22 cellular contexts compared by ENCODE assay signal in the genomic region with DNA sequence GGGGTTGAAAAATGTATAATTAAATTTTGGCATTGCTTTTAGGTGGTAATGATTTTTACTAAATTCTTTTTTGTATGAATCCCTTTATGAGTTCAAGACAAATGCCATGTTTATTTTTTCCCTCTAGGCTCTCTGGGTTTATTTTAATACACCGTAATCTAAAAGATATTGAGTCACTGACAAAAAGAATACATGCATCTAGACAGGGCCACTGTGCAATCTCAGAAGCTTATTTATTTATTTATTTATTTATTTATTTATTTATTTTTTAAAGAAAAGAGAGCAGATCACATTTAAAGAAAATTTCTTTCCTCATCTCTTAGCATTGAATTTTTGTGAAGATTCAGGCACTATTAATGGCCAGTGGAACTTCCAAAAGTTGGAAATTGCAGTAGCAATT.
DNase-seq lines count a peak whose midpoint lies in the region; ATAC-seq, FAIRE-seq and TF ChIP-seq lines count a peak whose summit lies in the region.
"Had no signal": no experiment of that assay in that cellular context is flagged by ENCODE, and none has a peak within 500 bp of the region (broad histone marks: within the 10 kb centered on the region; RNA-seq: fewer than 3 reads in every experiment).

No MANE protein-coding gene starts in this region.

- H2BK5ac ChIP-seq in H1 (ENCODE audit: low read depth, low read length) = no peak overlapping the region

- H2BK20ac ChIP-seq in H1 (ENCODE audit: low read length) = no peak overlapping the region

- H2AFZ ChIP-seq in H1 (ENCODE audit: low read length) = no peak overlapping the region

- POLR2A ChIA-PET in H1 (lab: Charles Lee; ENCODE audit: partially characterized antibody) = interaction anchor here (1.0 kb wide), 1 partner anchor 11 kb away, joined by 3 read pairs; no protein-coding TSS in a partner anchor

- H3K4me2 ChIP-seq in H1 (ENCODE audit: insufficient read depth in 1 of 2, low read depth in 2 of 2, low read length in 2 of 2) = peak overlapping the region; percentile 64 to 92; a peak in 2 of 4 replicates
- H3K4me2 ChIP-seq: BLaER1 treated with 17β-estradiol and CSF1 and Interleukin-3, amounts not matched to agents 10 nM and 100 nM had no signal

- peak; percentile 64 for ATAC-seq in Right ventricle myocardium superior (ENCODE audit: poor library complexity)
- ATAC-seq in left ventricle myocardium superior = peak; percentile 72
- ATAC-seq in activated naive CD4-positive, alpha-beta T cell treated with anti-CD3 and anti-CD28 coated beads, Interleukin-2, amount 50 U/mL, for 72 hours = no peak

- no peak for TF ChIP-seq POLR2A in H1 (IDR thresholded peaks at IDR 0.05; ENCODE audit: control extremely low read depth in 1 of 2, low read depth in 2 of 2, low read length in 2 of 2)

- H3K4me1 ChIP-seq in right atrium auricular region (peaks cover 0 to 21% of the 10 kb centered on the region in 2 donors), H1 (replicated peaks in 1 of 4; ENCODE audit: control insufficient read depth in 3 of 4, insufficient read depth in 4 of 4, low read length in 3 of 4) (peaks cover 0 to 9% (median 6%) of the 10 kb centered on the region in 4 experiments; a peak in 5 of 7 replicates)
- H3K4me1 ChIP-seq: BLaER1 treated with 17β-estradiol and CSF1 and Interleukin-3, amounts not matched to agents 10 nM and 100 nM; HAP-1 had no signal

- H3K9me3 ChIP-seq in right atrium auricular region = peaks cover 0 to 2% of the 10 kb centered on the region in 2 donors
- no peaks in the 10 kb centered on the region for H3K9me3 ChIP-seq in H1 (ENCODE audit: insufficient read depth in 2 of 2, low read depth in 1 of 2, low read length in 1 of 2)
- H3K9me3 ChIP-seq: BE2C, HAP-1 had no signal

- H3K18ac ChIP-seq in H1 (ENCODE audit: extremely low read depth, low read length) = no peak overlapping the region

- no peak for DNase-seq in Right ventricle myocardium superior
- DNase-seq in right atrium auricular region (ENCODE audit: low spot score) = no peak
- DNase-seq in left ventricle myocardium superior = no peak
- DNase-seq in cardiac septum (ENCODE audit: low spot score) = no peak
- DNase-seq in H1 (ENCODE audit: low read depth in 1 of 2, low spot score in 2 of 2) = no peak
- no peak for DNase-seq in activated naive CD4-positive, alpha-beta T cell treated with anti-CD3 and anti-CD28 coated beads, Interleukin-2, amount 50 U/mL, for 72 hours (ENCODE audit: low spot score in 2 of 2)
- DNase-seq in H4 (ENCODE audit: low spot score) = no peak
- no peak for DNase-seq in globus pallidus (ENCODE audit: low spot score)
- DNase-seq: ACHN; AML-193; Calu3; CD4-positive, alpha-beta memory T cell; DMS153; DND-41 had no signal

- H3K79me1 ChIP-seq in H1 (ENCODE audit: low read depth, low read length) = no peaks in the 10 kb centered on the region

- peaks cover 0 to 7% of the 10 kb centered on the region in 2 donors for H3K36me3 Mint-ChIP-seq in activated naive CD4-positive, alpha-beta T cell treated with anti-CD3 and anti-CD28 coated beads, Interleukin-2, amount 50 U/mL, for 72 hours
- H3K36me3 Mint-ChIP-seq: CD4-positive, alpha-beta memory T cell had no signal

- intact Hi-C loops in Right ventricle myocardium superior (cut with DNase I) = no loop called here
- intact Hi-C loops in left ventricle myocardium superior (cut with micrococcal nuclease) = no loop called here
- intact Hi-C loops in cardiac septum (cut with DNase I) = no loop called here

- no peak overlapping the region for H4K8ac ChIP-seq in H1 (ENCODE audit: extremely low read depth, insufficient read depth, low read length)

- H3K9ac ChIP-seq in H1 (replicated peaks in 1 of 4; ENCODE audit: extremely low read depth in 1 of 4, low read depth in 3 of 4, low read length in 3 of 4) = no peak overlapping the region
- H3K9ac ChIP-seq: BLaER1 treated with 17β-estradiol and CSF1 and Interleukin-3, amounts not matched to agents 10 nM and 100 nM had no signal

- H3K27ac Mint-ChIP-seq in activated naive CD4-positive, alpha-beta T cell treated with anti-CD3 and anti-CD28 coated beads, Interleukin-2, amount 50 U/mL, for 72 hours = no peak overlapping the region
- H3K27ac Mint-ChIP-seq: CD4-positive, alpha-beta memory T cell had no signal

- H3K27ac ChIP-seq in right atrium auricular region (no peak overlapping the region), H1 (ENCODE audit: low read depth, low read length) (no peak overlapping the region)
- H3K27ac ChIP-seq: 22Rv1; BLaER1 treated with 17β-estradiol and CSF1 and Interleukin-3, amounts not matched to agents 10 nM and 100 nM had no signal

- TF ChIP-seq EP300 in H1 (IDR thresholded peaks at IDR 0.05; ENCODE audit: borderline replicate concordance in 1 of 2, low read depth in 2 of 2, low read length in 2 of 2) = no peak

- H3K23ac ChIP-seq in H1 (ENCODE audit: insufficient read length) = no peak overlapping the region

- WGBS in H1 (ENCODE audit: extremely low coverage in 1 of 2, insufficient coverage in 1 of 2, insufficient read length in 1 of 2, insufficient replicate concordance in 2 of 2, low coverage in 1 of 2, low lambda C conversion rate in 2 of 2, missing lambda C conversion rate in 1 of 2), 2 experiments = 95% methylated on average over 1 of the region's 1 CpG; no CpG with 5 or more reads in 1 of the 2 experiments

- H3K36me3 ChIP-seq in right atrium auricular region = no peaks in the 10 kb centered on the region
- H3K36me3 ChIP-seq in H1 (ENCODE audit: control insufficient read depth in 2 of 4, insufficient read depth in 4 of 4, low read length in 3 of 4) = no peaks in the 10 kb centered on the region
- H3K36me3 ChIP-seq: BE2C; BLaER1 treated with 17β-estradiol and CSF1 and Interleukin-3, amounts not matched to agents 10 nM and 100 nM; HAP-1 had no signal

- no peak overlapping the region for H3K4ac ChIP-seq in H1 (replicated peaks; ENCODE audit: insufficient read length, low read depth, low read length)

- FAIRE-seq in H1 (lab: Jason Lieb, UNC) = no peak
- FAIRE-seq: A204.1, G401.6, GM12892, H54 had no signal

- H3K4me3 ChIP-seq in right atrium auricular region (no peak overlapping the region), H1 (ENCODE audit: extremely low read depth in 1 of 4, insufficient read depth in 2 of 4, low read depth in 3 of 4, low read length in 4 of 4) (peak overlapping the region in 1 of 4 experiments; percentile 48; a peak in 2 of 8 replicates)
- H3K4me3 ChIP-seq: BLaER1 treated with 17β-estradiol and CSF1 and Interleukin-3, amounts not matched to agents 10 nM and 100 nM; HAP-1 had no signal

- TF ChIP-seq RAD21 in H1 (IDR thresholded peaks at IDR 0.05 in 1 of 2, conservative IDR thresholded peaks at IDR 0.05 in 1 of 2; ENCODE audit: low read depth in 2 of 2, low read length in 2 of 2) = no peak

- H3K56ac ChIP-seq in H1 (replicated peaks; ENCODE audit: insufficient read length, low read depth, low read length) = no peak overlapping the region

- H3K79me2 ChIP-seq in H1 (ENCODE audit: control insufficient read depth in 1 of 2, insufficient read depth in 2 of 2, low read length in 2 of 2) = no peaks in the 10 kb centered on the region

- H2BK120ac ChIP-seq in H1 (replicated peaks; ENCODE audit: low read depth, low read length) = no peak overlapping the region

- H4K5ac ChIP-seq in H1 (ENCODE audit: insufficient read length, low read depth, low read length) = no peak overlapping the region

- no peaks in the 10 kb centered on the region for H4K20me1 ChIP-seq in H1 (replicated peaks in 1 of 2; ENCODE audit: control insufficient read depth in 1 of 2, insufficient read depth in 2 of 2, low read length in 2 of 2)
- H4K20me1 ChIP-seq: BLaER1 treated with 17β-estradiol and CSF1 and Interleukin-3, amounts not matched to agents 10 nM and 100 nM had no signal

- no peak overlapping the region for H4K91ac ChIP-seq in H1 (replicated peaks; ENCODE audit: insufficient read length, low read length)

- TF ChIP-seq CTCF in right atrium auricular region (IDR thresholded peaks at IDR 0.05) (no peak), H1 (IDR thresholded peaks at IDR 0.05; ENCODE audit: control extremely low read depth in 1 of 3, insufficient read depth in 1 of 3, low read depth in 1 of 3, low read length in 3 of 3) (no peak)

- H3K14ac ChIP-seq in H1 (ENCODE audit: insufficient read length) = no peak overlapping the region

- H3K23me2 ChIP-seq in H1 (ENCODE audit: low read depth, low read length) = peaks cover 6% of the 10 kb centered on the region; the same call in 1 of the 2 replicates

- no peak overlapping the region for H2BK12ac ChIP-seq in H1 (ENCODE audit: low read depth, low read length)

- no peak overlapping the region for H2BK15ac ChIP-seq in H1 (ENCODE audit: low read length)

- CTCF ChIA-PET in H1 (lab: Charles Lee; ENCODE audit: partially characterized antibody) = interaction anchor here (0.6 to 1.6 kb wide), 3 partner anchors 74 to 1382 kb away, joined by 3 to 4 read pairs (median 3); no protein-coding TSS in a partner anchor

- H3K9me3 Mint-ChIP-seq in activated naive CD4-positive, alpha-beta T cell treated with anti-CD3 and anti-CD28 coated beads, Interleukin-2, amount 50 U/mL, for 72 hours = peaks cover 8 to 21% of the 10 kb centered on the region in 2 donors

- H3K27me3 ChIP-seq in right atrium auricular region = no peaks in the 10 kb centered on the region
- no peaks in the 10 kb centered on the region for H3K27me3 ChIP-seq in H1 (replicated peaks in 1 of 4; ENCODE audit: control insufficient read depth in 3 of 4, extremely low read depth in 1 of 4, insufficient read depth in 3 of 4, low read length in 3 of 4)
- H3K27me3 ChIP-seq: BE2C; BLaER1 treated with 17β-estradiol and CSF1 and Interleukin-3, amounts not matched to agents 10 nM and 100 nM had no signal

- H2AK5ac ChIP-seq in H1 (ENCODE audit: low read depth, low read length) = no peak overlapping the region

TF ChIP-seq in H1, 55 proteins besides CTCF, POLR2A, EP300 and RAD21:
- TF ChIP-seq RBBP5 (IDR thresholded peaks at IDR 0.05; ENCODE audit: borderline replicate concordance, low read depth, low read length) (no peak), CHD2 (IDR thresholded peaks at IDR 0.05; ENCODE audit: low read length) (no peak), JUND (IDR thresholded peaks at IDR 0.05; ENCODE audit: low read length) (no peak), YY1 (IDR thresholded peaks at IDR 0.05; ENCODE audit: low read depth, low read length) (no peak), CBX5 (IDR thresholded peaks at IDR 0.05; ENCODE audit: low read depth, low read length) (no peak)
- TF ChIP-seq, protein P1, sequence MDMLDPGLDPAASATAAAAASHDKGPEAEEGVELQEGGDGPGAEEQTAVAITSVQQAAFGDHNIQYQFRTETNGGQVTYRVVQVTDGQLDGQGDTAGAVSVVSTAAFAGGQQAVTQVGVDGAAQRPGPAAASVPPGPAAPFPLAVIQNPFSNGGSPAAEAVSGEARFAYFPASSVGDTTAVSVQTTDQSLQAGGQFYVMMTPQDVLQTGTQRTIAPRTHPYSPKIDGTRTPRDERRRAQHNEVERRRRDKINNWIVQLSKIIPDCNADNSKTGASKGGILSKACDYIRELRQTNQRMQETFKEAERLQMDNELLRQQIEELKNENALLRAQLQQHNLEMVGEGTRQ (IDR thresholded peaks at IDR 0.05; ENCODE audit: low read length) = no peak

Comparison
In these comparisons a context has a peak if more than half of its experiments do, and no peak if none do; other contexts are left out.
1. ATAC-seq: peak in Right ventricle myocardium superior (single experiment) and left ventricle myocardium superior (single experiment); none in activated naive CD4-positive, alpha-beta T cell treated with anti-CD3 and anti-CD28 coated beads, Interleukin-2, amount 50 U/mL, for 72 hours (0 of 2).